ENCODE assay signal across 8 cellular contexts in genomic region chr6:21597706-21598273, GRCh38. TPM values are rescaled to one million over a fixed set of nuclear protein-coding genes. Genes with fewer than 3 reads are reported as not detected.
DNase-seq lines count a peak whose midpoint lies in the region; ATAC-seq and TF ChIP-seq lines count a peak whose summit lies in the region.

No MANE protein-coding gene starts in this region.

- in situ Hi-C loops in Caki2 (cut with HindIII; ENCODE audit: low pct_unique_long_range_greater_than_20kb, low sequenced_read_pairs): no loop called here

- H3K36me3 ChIP-seq in neural progenitor cell: peaks cover 16% of the 10 kb centered on the region

- H3K9me3 Mint-ChIP-seq in neural progenitor cell: peaks cover 14% of the 10 kb centered on the region
- H3K9me3 Mint-ChIP-seq in stimulated activated effector memory CD8-positive, alpha-beta T cell treated with anti-CD3 and anti-CD28 coated beads, Interleukin-12 subunit alpha, Interleukin-12 subunit beta, amount 100 ng/mL, for 72 hours: no peaks in the 10 kb centered on the region

- H3K27me3 ChIP-seq in neural progenitor cell: no peaks in the 10 kb centered on the region

- TF ChIP-seq CTCF in epithelial cell of esophagus (IDR thresholded peaks at IDR 0.05; ENCODE audit: insufficient read depth, low read depth, low read length, missing control alignments) (no peak), neural progenitor cell (IDR thresholded peaks at IDR 0.05) (no peak)

- H3K27ac ChIP-seq in neural progenitor cell: no peak overlapping the region

- peaks cover 27% of the 10 kb centered on the region for H3K4me1 ChIP-seq in neural progenitor cell

- peak overlapping the region; percentile 91 for H3K27ac Mint-ChIP-seq in neural progenitor cell
- no peak overlapping the region for H3K27ac Mint-ChIP-seq in stimulated activated effector memory CD8-positive, alpha-beta T cell treated with anti-CD3 and anti-CD28 coated beads, Interleukin-12 subunit alpha, Interleukin-12 subunit beta, amount 100 ng/mL, for 72 hours

- peak; percentile 26 for DNase-seq in Caki2 (ENCODE audit: low read depth)
- DNase-seq in NCI-H748 treated with DMSO at 0.1 percent for 48 hours (lab: John Stamatoyannopoulos, UW): peak; percentile 55
- DNase-seq in epithelial cell of esophagus (ENCODE audit: low read depth): peak; percentile 18
- no peak for DNase-seq in neural progenitor cell (ENCODE audit: low spot score)
- DNase-seq in stimulated activated effector memory CD8-positive, alpha-beta T cell treated with anti-CD3 and anti-CD28 coated beads, Interleukin-12 subunit alpha, Interleukin-12 subunit beta, amount 100 ng/mL, for 72 hours (ENCODE audit: low spot score in 2 of 2): no peak
- DNase-seq in NCI-H146 (lab: John Stamatoyannopoulos, UW): no peak
- no peak for DNase-seq in Ammon's horn (ENCODE audit: low spot score)

- no peak for ATAC-seq in stimulated activated effector memory CD8-positive, alpha-beta T cell treated with anti-CD3 and anti-CD28 coated beads, Interleukin-12 subunit alpha, Interleukin-12 subunit beta, amount 100 ng/mL, for 72 hours
- ATAC-seq in GM19463 (IDR thresholded peaks at IDR 0.05; ENCODE audit: unreplicated experiment): no peak

- peak overlapping the region; percentile 97 for H3K4me3 Mint-ChIP-seq in neural progenitor cell
- no peak overlapping the region for H3K4me3 Mint-ChIP-seq in stimulated activated effector memory CD8-positive, alpha-beta T cell treated with anti-CD3 and anti-CD28 coated beads, Interleukin-12 subunit alpha, Interleukin-12 subunit beta, amount 100 ng/mL, for 72 hours

- H3K4me3 ChIP-seq in epithelial cell of esophagus (ENCODE audit: low read length) (peak overlapping the region; percentile 87), neural progenitor cell (peak overlapping the region; percentile 76)

- H3K79me2 ChIP-seq in neural progenitor cell (ENCODE audit: low read depth): peaks cover 70% of the 10 kb centered on the region

- peak overlapping the region; percentile 88 for H3K4me2 ChIP-seq in neural progenitor cell

- peak overlapping the region; percentile 42 for H3K9ac ChIP-seq in neural progenitor cell

- peaks cover 12% of the 10 kb centered on the region for H3K27me3 Mint-ChIP-seq in neural progenitor cell (ENCODE audit: insufficient read depth, low read depth)

- H3K4me1 Mint-ChIP-seq in neural progenitor cell: peaks cover 15% of the 10 kb centered on the region
- H3K4me1 Mint-ChIP-seq in stimulated activated effector memory CD8-positive, alpha-beta T cell treated with anti-CD3 and anti-CD28 coated beads, Interleukin-12 subunit alpha, Interleukin-12 subunit beta, amount 100 ng/mL, for 72 hours: peaks cover 25% of the 10 kb centered on the region

- H3K36me3 Mint-ChIP-seq in neural progenitor cell: peaks cover 49% of the 10 kb centered on the region
- H3K36me3 Mint-ChIP-seq in stimulated activated effector memory CD8-positive, alpha-beta T cell treated with anti-CD3 and anti-CD28 coated beads, Interleukin-12 subunit alpha, Interleukin-12 subunit beta, amount 100 ng/mL, for 72 hours: peaks cover 20% of the 10 kb centered on the region

- no peaks in the 10 kb centered on the region for H3K9me3 ChIP-seq in neural progenitor cell (ENCODE audit: low read depth)

- H3F3A ChIP-seq in neural progenitor cell (ENCODE audit: low read depth): peaks cover 75% of the 10 kb centered on the region

- H2AFZ ChIP-seq in neural progenitor cell (replicated peaks): no peak overlapping the region

- peaks cover 78% of the 10 kb centered on the region for H4K20me1 ChIP-seq in neural progenitor cell (ENCODE audit: low read depth)

RNA-seq across cellular contexts. Expression of gene SOX4, which starts 4.2 kb away (rescaled TPM):
- total RNA-seq in Caki2 (2014; rRNA removed; shearing (Covaris generic); ENCODE audit: low replicate concordance): 77.4 and 81.8 TPM in 2 replicates
- total RNA-seq in neural progenitor cell (ENCODE audit: low replicate concordance): 147 and 161 TPM in 2 replicates

Comparison
In these comparisons a context has a peak if more than half of its experiments do, and no peak if none do; other contexts are left out.
1. DNase-seq: peak in Caki2 (single experiment), NCI-H748 treated with DMSO at 0.1 percent for 48 hours (single experiment) and epithelial cell of esophagus (single experiment); none in neural progenitor cell (single experiment), stimulated activated effector memory CD8-positive, alpha-beta T cell treated with anti-CD3 and anti-CD28 coated beads, Interleukin-12 subunit alpha, Interleukin-12 subunit beta, amount 100 ng/mL, for 72 hours (0 of 2), NCI-H146 (single experiment) and Ammon's horn (single experiment).